Comparison of ENCODE assay signal across 23 cellular contexts in genomic region chr3:23127196-23127595, GRCh38.
"Had no signal": no experiment of that assay in that cellular context is flagged by ENCODE, and none has a peak within 500 bp of the region (broad histone marks: within the 10 kb centered on the region; RNA-seq: fewer than 3 reads in every experiment).

No MANE protein-coding gene starts in this region.

- H3K27me3 ChIP-seq: colonic mucosa, esophagus muscularis mucosa, esophagus squamous epithelium, gastrocnemius medialis, gastroesophageal sphincter, heart left ventricle, heart right ventricle had no signal

- H3K9me3 ChIP-seq: colonic mucosa, esophagus muscularis mucosa, esophagus squamous epithelium, gastrocnemius medialis, gastroesophageal sphincter, heart left ventricle, heart right ventricle had no signal

- DNase-seq: colonic mucosa; cortex of kidney; dermis blood vessel endothelial cell; dorsolateral prefrontal cortex; effector CD4-positive, alpha-beta T cell; effector CD8-positive, alpha-beta T cell; effector memory CD4-positive, alpha-beta T cell; effector memory CD8-positive, alpha-beta T cell; endodermal cell; erythroblast; esophagus squamous epithelium; foreskin fibroblast; foreskin keratinocyte; foreskin melanocyte; gastrocnemius medialis; glutamatergic neuron; head of caudate nucleus; heart left ventricle; heart right ventricle had no signal

- H3K27ac ChIP-seq: colonic mucosa, coronary artery, dorsolateral prefrontal cortex, epithelial cell of prostate, esophagus muscularis mucosa, esophagus squamous epithelium, foreskin keratinocyte, gastrocnemius medialis, gastroesophageal sphincter, heart left ventricle, heart right ventricle had no signal

- H3K36me3 ChIP-seq: colonic mucosa, esophagus muscularis mucosa, esophagus squamous epithelium, gastrocnemius medialis, gastroesophageal sphincter, heart left ventricle, heart right ventricle had no signal

- H3K4me3 ChIP-seq: colonic mucosa, coronary artery, dorsolateral prefrontal cortex, esophagus muscularis mucosa, esophagus squamous epithelium, gastrocnemius medialis, gastroesophageal sphincter, heart left ventricle, heart right ventricle had no signal

- H3K4me1 ChIP-seq: colonic mucosa, foreskin keratinocyte had no signal
